ENCODE assay signal across 27 cellular contexts in the genomic region with DNA sequence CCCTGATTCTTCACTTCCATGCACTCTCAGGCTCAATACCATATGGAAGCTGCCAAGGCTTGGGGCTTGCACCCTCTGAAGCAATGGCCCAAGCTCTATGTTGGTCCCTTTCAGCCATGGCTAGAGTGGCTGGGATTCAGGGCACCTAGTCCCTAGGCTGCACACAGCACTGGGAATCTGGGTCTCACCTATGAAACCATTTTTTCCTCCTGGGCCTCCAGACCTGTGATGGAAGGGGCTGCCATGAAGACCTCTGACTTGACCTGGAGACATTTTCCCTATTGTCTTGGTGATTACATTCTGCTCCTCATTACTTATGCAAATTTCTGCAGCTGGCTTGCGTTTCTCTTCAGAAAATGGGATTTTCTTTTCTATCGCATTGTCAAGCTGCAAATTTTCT.
"Had no signal": no experiment of that assay in that cellular context is flagged by ENCODE, and none has a peak within 500 bp of the region (broad histone marks: within the 10 kb centered on the region; RNA-seq: fewer than 3 reads in every experiment).

No MANE protein-coding gene starts in this region.

- H3K27me3 ChIP-seq: colonic mucosa, esophagus squamous epithelium, gastrocnemius medialis, heart right ventricle, left lung had no signal

- ATAC-seq: effector memory CD8-positive, alpha-beta T cell; esophagus mucosa; gastrocnemius medialis; heart right ventricle; left cardiac atrium; left lung; left ventricle myocardium superior; lower lobe of right lung; naive thymus-derived CD8-positive, alpha-beta T cell had no signal

- FAIRE-seq: endometrium, islet of Langerhans, keratinocyte had no signal

- H3K4me3 ChIP-seq: colonic mucosa, esophagus squamous epithelium, gastrocnemius medialis, heart right ventricle, left lung, lower lobe of right lung had no signal

- H3K36me3 ChIP-seq: colonic mucosa, esophagus squamous epithelium, gastrocnemius medialis, heart right ventricle, left lung, lower lobe of right lung had no signal

- H3K4me1 ChIP-seq: colonic mucosa, esophagus squamous epithelium, gastrocnemius medialis, heart right ventricle, left lung, lower lobe of right lung had no signal

- H3K9me3 ChIP-seq: colonic mucosa, gastrocnemius medialis had no signal

- DNase-seq: colonic mucosa; cortex of kidney; effector CD8-positive, alpha-beta T cell; effector memory CD8-positive, alpha-beta T cell; endodermal cell; erythroblast; esophagus squamous epithelium; foreskin fibroblast; foreskin melanocyte; gastrocnemius medialis; glutamatergic neuron; head of caudate nucleus; heart right ventricle; hippocampal formation; left cardiac atrium; left lung; left ventricle myocardium superior; lower lobe of right lung; mesenchymal stem cell; midbrain; naive B cell; naive thymus-derived CD8-positive, alpha-beta T cell had no signal

- H3K27ac ChIP-seq: colonic mucosa, epithelial cell of prostate, esophagus squamous epithelium, gastrocnemius medialis, heart right ventricle, left lung, lower lobe of right lung had no signal
